Comparison of ENCODE assay signal across 18 cellular contexts in genomic region chr4:39025552-39026085, GRCh38. TPM values are rescaled to one million over a fixed set of nuclear protein-coding genes. Genes with fewer than 3 reads are reported as not detected.
A peak's percentile ranks its signal among the peaks of the same experiment; 100 is the strongest.
DNase-seq lines count a peak whose midpoint lies in the region; ATAC-seq, FAIRE-seq and TF ChIP-seq lines count a peak whose summit lies in the region.
"Had no signal": no experiment of that assay in that cellular context is flagged by ENCODE, and none has a peak within 500 bp of the region (broad histone marks: within the 10 kb centered on the region; RNA-seq: fewer than 3 reads in every experiment).

No MANE protein-coding gene starts in this region.

- H3K4me3 ChIP-seq in SK-N-SH (ENCODE audit: low read depth in 2 of 2, low read length in 1 of 2) (no peak overlapping the region), K562 (no peak overlapping the region; the same call in 1 of the 2 replicates), osteoblast (ENCODE audit: insufficient read depth, low read length) (no peak overlapping the region), left lung (no peak overlapping the region)
- H3K4me3 ChIP-seq: breast epithelium, mucosa of descending colon, testis had no signal

- no peaks in the 10 kb centered on the region for H3K27me3 ChIP-seq in SK-N-SH (ENCODE audit: insufficient read depth)
- no peaks in the 10 kb centered on the region for H3K27me3 ChIP-seq in K562 (ENCODE audit: control insufficient read depth in 2 of 2, insufficient read depth in 2 of 2, low read length in 2 of 2)
- no peaks in the 10 kb centered on the region for H3K27me3 ChIP-seq in osteoblast (ENCODE audit: insufficient read depth, low read length)
- no peaks in the 10 kb centered on the region for H3K27me3 ChIP-seq in left lung
- H3K27me3 ChIP-seq: breast epithelium, testis had no signal

- intact Hi-C loops in K562 (cut with micrococcal nuclease) (loop anchor here (2.0 kb wide), 1 partner anchor 19 kb away; no protein-coding TSS in a partner anchor), left lung (cut with DNase I) (no loop called here)

- H3K4me1 Mint-ChIP-seq in activated naive CD4-positive, alpha-beta T cell treated with anti-CD3 and anti-CD28 coated beads, Interleukin-2, amount 10 ng/mL, durations not matched to agents 7 days and 5 days, result peaks cover 38% of the 10 kb centered on the region
- H3K4me1 Mint-ChIP-seq: endodermal cell had no signal

- no peaks in the 10 kb centered on the region for H3K9me1 ChIP-seq in K562 (ENCODE audit: control insufficient read depth, insufficient read depth, low read length)

- H3K27me3 Mint-ChIP-seq in activated naive CD4-positive, alpha-beta T cell treated with anti-CD3 and anti-CD28 coated beads, Interleukin-2, amount 10 ng/mL, durations not matched to agents 7 days and 5 days, result no peaks in the 10 kb centered on the region

- H3K9me2 ChIP-seq in SK-N-SH, result no peaks in the 10 kb centered on the region

- no peaks in the 10 kb centered on the region for H3K36me3 ChIP-seq in SK-N-SH (replicated peaks in 1 of 2; ENCODE audit: control insufficient read depth in 1 of 2, insufficient read depth in 2 of 2, low read length in 1 of 2)
- H3K36me3 ChIP-seq in K562 (ENCODE audit: control insufficient read depth, insufficient read depth, low read length), result no peaks in the 10 kb centered on the region
- H3K36me3 ChIP-seq in osteoblast (ENCODE audit: insufficient read depth, low read length), result no peaks in the 10 kb centered on the region
- H3K36me3 ChIP-seq in left lung, result no peaks in the 10 kb centered on the region
- H3K36me3 ChIP-seq: breast epithelium had no signal

- H3K36me3 Mint-ChIP-seq in activated naive CD4-positive, alpha-beta T cell treated with anti-CD3 and anti-CD28 coated beads, Interleukin-2, amount 10 ng/mL, durations not matched to agents 7 days and 5 days, result peaks cover 46% of the 10 kb centered on the region

- ATAC-seq in SK-N-SH treated with all-trans-retinoic acid at 6 μM for 48 hours (no peak), K562 (peak; percentile 64), left lung (no peak)
- ATAC-seq: mucosa of descending colon had no signal

- POLR2A ChIA-PET in SK-N-SH (lab: Yijun Ruan, JAX) (no interaction called here), K562 (lab: Yijun Ruan, JAX) (interaction anchor here (0.7 to 1.8 kb wide), 2 partner anchors 26 to 935 kb away, joined by 3 to 7 read pairs; no protein-coding TSS in a partner anchor)

- H3K27ac Mint-ChIP-seq in activated naive CD4-positive, alpha-beta T cell treated with anti-CD3 and anti-CD28 coated beads, Interleukin-2, amount 10 ng/mL, durations not matched to agents 7 days and 5 days, result no peak overlapping the region
- H3K27ac Mint-ChIP-seq: endodermal cell had no signal

- TF ChIP-seq CTCF in SK-N-SH (IDR thresholded peaks at IDR 0.05) (no peak), K562 (IDR thresholded peaks at IDR 0.05 in 2 of 3, conservative IDR thresholded peaks at IDR 0.05 in 1 of 3; ENCODE audit: insufficient read depth in 2 of 3, low read depth in 1 of 3, low read length in 3 of 3) (no peak), osteoblast (IDR thresholded peaks at IDR 0.05; ENCODE audit: extremely low read depth, low read depth, low read length) (no peak), left lung (IDR thresholded peaks at IDR 0.05) (no peak)

- H4K20me1 ChIP-seq in SK-N-SH (ENCODE audit: insufficient read depth) (no peaks in the 10 kb centered on the region), K562 (replicated peaks; ENCODE audit: control insufficient read depth, insufficient read depth, low read length) (no peaks in the 10 kb centered on the region), osteoblast (ENCODE audit: insufficient read depth, low read length) (no peaks in the 10 kb centered on the region)

- H3K79me2 ChIP-seq in SK-N-SH (ENCODE audit: insufficient read depth) (no peaks in the 10 kb centered on the region), K562 (ENCODE audit: control insufficient read depth, insufficient read depth, low read length) (peaks cover 6% of the 10 kb centered on the region; the same call in 2 of the 3 replicates), osteoblast (ENCODE audit: insufficient read depth, low read length) (no peaks in the 10 kb centered on the region)

- 73% methylated on average over 4 of the region's 4 CpGs for WGBS in SK-N-SH (ENCODE audit: low lambda C conversion rate)
- WGBS in K562 (ENCODE audit: insufficient coverage, low coverage, missing lambda C conversion rate), result 4% methylated on average over 4 of the region's 4 CpGs

- TF ChIP-seq POLR2A in K562 (conservative IDR thresholded peaks at IDR 0.05), result no peak

- in situ Hi-C loops in K562 (cut with MboI), result no loop called here

- H3K4me2 ChIP-seq in SK-N-SH, result no peak overlapping the region
- H3K4me2 ChIP-seq in K562 (ENCODE audit: insufficient read depth, low read length), result peak overlapping the region; percentile 60
- H3K4me2 ChIP-seq in osteoblast (ENCODE audit: insufficient read depth, low read length), result peak overlapping the region; percentile 7

- no peaks in the 10 kb centered on the region for H3F3A ChIP-seq in SK-N-SH (replicated peaks; ENCODE audit: insufficient read depth)

- no peak overlapping the region; a peak in 1 of 4 replicates for H3K27ac ChIP-seq in SK-N-SH (ENCODE audit: low read depth in 2 of 2, low read length in 1 of 2)
- peak overlapping the region; percentile 82 for H3K27ac ChIP-seq in K562 (ENCODE audit: extremely low read depth, low read depth, low read length)
- H3K27ac ChIP-seq in osteoblast (ENCODE audit: low read depth, low read length), result peak overlapping the region; percentile 73
- H3K27ac ChIP-seq in left lung, result no peak overlapping the region
- H3K27ac ChIP-seq: breast epithelium, testis had no signal

- BruUV-seq in K562 (replicated peaks; lab: Mats Ljungman, UMichigan), result no TSS peak

- H3K9me3 ChIP-seq in SK-N-SH (no peaks in the 10 kb centered on the region), K562 (replicated peaks; ENCODE audit: control insufficient read depth, insufficient read depth, low read depth, low read length) (no peaks in the 10 kb centered on the region), osteoblast (ENCODE audit: low read depth, low read length) (no peaks in the 10 kb centered on the region), left lung (no peaks in the 10 kb centered on the region)
- H3K9me3 ChIP-seq: breast epithelium, mucosa of descending colon, testis had no signal

- H3K9me3 Mint-ChIP-seq in activated naive CD4-positive, alpha-beta T cell treated with anti-CD3 and anti-CD28 coated beads, Interleukin-2, amount 10 ng/mL, durations not matched to agents 7 days and 5 days, result peaks cover 14% of the 10 kb centered on the region
- H3K9me3 Mint-ChIP-seq: endodermal cell had no signal

- CTCF ChIA-PET in SK-N-SH (lab: Yijun Ruan, JAX) (no interaction called here), K562 (lab: Yijun Ruan, JAX; ENCODE audit: low intra/inter-chr PET ratio) (no interaction called here)
- CTCF ChIA-PET in activated naive CD4-positive, alpha-beta T cell treated with anti-CD3 and anti-CD28 coated beads, Interleukin-2, amount 10 ng/mL, durations not matched to agents 7 days and 5 days (lab: Charles Lee), result no interaction called here

- TF ChIP-seq EP300 in SK-N-SH (IDR thresholded peaks at IDR 0.05; ENCODE audit: borderline replicate concordance in 1 of 2, low read depth in 1 of 2, low read length in 1 of 2) (no peak), K562 (IDR thresholded peaks at IDR 0.05; ENCODE audit: low read length) (no peak; the same call in 1 of the 2 replicates)

- no peak overlapping the region for H3K4me3 Mint-ChIP-seq in activated naive CD4-positive, alpha-beta T cell treated with anti-CD3 and anti-CD28 coated beads, Interleukin-2, amount 10 ng/mL, durations not matched to agents 7 days and 5 days
- H3K4me3 Mint-ChIP-seq: endodermal cell had no signal

- no peak overlapping the region for H3K9ac ChIP-seq in SK-N-SH
- H3K9ac ChIP-seq in K562 (ENCODE audit: insufficient read depth in 1 of 2, low read depth in 2 of 2, low read length in 2 of 2), result peak overlapping the region in 1 of 2 experiments; percentile 55; a peak in 2 of 4 replicates

- no peaks in the 10 kb centered on the region for H3K4me1 ChIP-seq in SK-N-SH (ENCODE audit: control insufficient read depth in 1 of 2, insufficient read depth in 2 of 2, low read depth in 1 of 2, low read length in 1 of 2)
- H3K4me1 ChIP-seq in K562 (replicated peaks in 1 of 2; ENCODE audit: control insufficient read depth in 2 of 2, insufficient read depth in 2 of 2, low read length in 2 of 2), result peaks cover 7 to 15% of the 10 kb centered on the region in 2 experiments; a peak in 2 of 5 replicates
- H3K4me1 ChIP-seq in osteoblast (ENCODE audit: insufficient read depth, low read length), result peaks cover 10% of the 10 kb centered on the region
- H3K4me1 ChIP-seq in left lung, result peaks cover 0 to 20% of the 10 kb centered on the region in 2 donors
- H3K4me1 ChIP-seq: breast epithelium, testis had no signal

- peak; percentile 51 for FAIRE-seq in K562 (lab: Jason Lieb, UNC)
- FAIRE-seq: kidney had no signal

- TF ChIP-seq RAD21 in SK-N-SH (IDR thresholded peaks at IDR 0.05; ENCODE audit: low read length), result no peak
- TF ChIP-seq RAD21 in K562 (CRISPR knock-in tag; conservative IDR thresholded peaks at IDR 0.05 in 1 of 2, IDR thresholded peaks at IDR 0.05 in 1 of 2), result no peak

- H2AFZ ChIP-seq in SK-N-SH (ENCODE audit: low read depth) (peak overlapping the region; percentile 63), K562 (ENCODE audit: low read depth, low read length) (peak overlapping the region; percentile 89), osteoblast (ENCODE audit: low read length) (peak overlapping the region; percentile 32)

- DNase-seq in SK-N-SH (no peak), NCI-H226 (peak; percentile 74), K562 (ENCODE audit: extremely low read depth in 1 of 4, low spot score in 3 of 4) (peak in 2 of 4 experiments; percentile 43 to 58), osteoblast (ENCODE audit: insufficient read length, low spot score, missing footprints) (peak; percentile 72), nucleus accumbens (lab: John Stamatoyannopoulos, UW) (no peak), left lung (no peak)
- DNase-seq in activated naive CD4-positive, alpha-beta T cell treated with anti-CD3 and anti-CD28 coated beads, Interleukin-2, amount 10 ng/mL, durations not matched to agents 7 days and 5 days, result no peak
- DNase-seq: activated effector memory CD4-positive, alpha-beta T cell treated with Interleukin-2 at 50 U/mL for 16 hours; glutamatergic neuron; kidney; mucosa of descending colon; MV-4-11; NCI-H345; stimulated activated CD4-positive, alpha-beta T cell treated with anti-CD3 and anti-CD28 coated beads, Interleukin-12 subunit alpha, Interleukin-12 subunit beta, amount 100 ng/mL, for 4 hours; testis had no signal

RNA-seq across cellular contexts. Expression of gene TMEM156, which starts 6.6 kb away (rescaled TPM):
- polyA plus RNA-seq in SK-N-SH (2012; rRNA removed) (0.13 and 0.15 TPM in 2 replicates), K562 (2011; rRNA removed) (5.0 and 9.6 TPM in 2 replicates), K562 (2014; fragmentation: Illumina TruSeq; extraction: Trizol) (7.4 and 7.6 TPM in 2 replicates), K562 (2014; fragmentation: Nextera tagmentation; extraction: Ambion mirVana) (1 to 10 TPM; 5.9 to 6.9 TPM), K562 (2014; rRNA removed) (4.7 and 6.4 TPM in 2 replicates)
- 0.05 and 0.28 TPM in 2 replicates for polyA plus RNA-seq in SK-N-SH (2012; cell fraction: cytosol; rRNA removed)
- 0.14 TPM in 1 of 2 replicates, not detected in the other for polyA plus RNA-seq in SK-N-SH (2012; cell fraction: nucleus; rRNA removed)
- total RNA-seq in K562 (2011; cell fraction: chromatin; rRNA removed; ENCODE audit: low replicate concordance), result 3.8 and 11.7 TPM in 2 replicates
- 1.3 and 2.1 TPM in 2 replicates for total RNA-seq in K562 (2011; cell fraction: nucleolus; rRNA removed)
- total RNA-seq in K562 (2011; cell fraction: nucleoplasm; rRNA removed), result 5.1 and 6.9 TPM in 2 replicates
- total RNA-seq in K562 (2014; rRNA removed) (2.9 and 3.5 TPM in 2 replicates), K562 (2014; rRNA removed; fragmentation: Illumina TruSeq; extraction: Trizol) (7.6 and 9.2 TPM in 2 replicates), K562 (2015; rRNA removed; fragmentation: Illumina TruSeq; extraction: Trizol) (8.3 and 9.6 TPM in 2 replicates), K562 (2021) (3.7 and 4.4 TPM in 2 replicates), osteoblast (under 0.01 TPM in 1 of 2 replicates, not detected in the other), left lung (1 to 10 TPM in 1 of 2 donors, under 1 TPM in 1; 0.29 to 1.1 TPM)
- 0.51 and 4.6 TPM in 2 replicates for polyA plus RNA-seq in K562 (2011; cell fraction: cytosol; rRNA removed)
- polyA plus RNA-seq in K562 (2011; cell fraction: nucleus; rRNA removed), result 1.5 and 2.5 TPM in 2 replicates
- polyA plus RNA-seq in K562 (2012), result 5.2 and 9.9 TPM in 2 replicates
- 4.3 and 10.8 TPM in 2 replicates for polyA minus RNA-seq in K562 (2011; rRNA and poly(A)+ RNA removed)
- 1.1 and 1.8 TPM in 2 replicates for polyA minus RNA-seq in K562 (2011; cell fraction: cytosol; rRNA and poly(A)+ RNA removed)
- 2.0 and 6.6 TPM in 2 replicates for polyA minus RNA-seq in K562 (2011; cell fraction: nucleus; rRNA and poly(A)+ RNA removed)
- total RNA-seq: endodermal cell, testis had no signal

RNA-seq across cellular contexts. Expression of gene KLHL5, which starts 36.4 kb away (rescaled TPM):
- polyA plus RNA-seq in SK-N-SH (2012; rRNA removed) (33.1 and 37.0 TPM in 2 replicates), K562 (2011; rRNA removed) (22.1 and 27.9 TPM in 2 replicates), K562 (2014; fragmentation: Illumina TruSeq; extraction: Trizol) (21.1 and 22.1 TPM in 2 replicates), K562 (2014; fragmentation: Nextera tagmentation; extraction: Ambion mirVana) (1 to 10 TPM; 8.0 to 8.8 TPM), K562 (2014; rRNA removed) (12.2 and 16.3 TPM in 2 replicates)
- 46.6 and 47.9 TPM in 2 replicates for polyA plus RNA-seq in SK-N-SH (2012; cell fraction: cytosol; rRNA removed)
- polyA plus RNA-seq in SK-N-SH (2012; cell fraction: nucleus; rRNA removed), result 11.8 and 21.8 TPM in 2 replicates
- total RNA-seq in K562 (2011; cell fraction: chromatin; rRNA removed; ENCODE audit: low replicate concordance), result 7.4 and 18.8 TPM in 2 replicates
- 3.7 TPM in 2 replicates for total RNA-seq in K562 (2011; cell fraction: nucleolus; rRNA removed)
- 8.4 and 14.3 TPM in 2 replicates for total RNA-seq in K562 (2011; cell fraction: nucleoplasm; rRNA removed)
- total RNA-seq in K562 (2014; rRNA removed) (14.1 and 16.7 TPM in 2 replicates), K562 (2014; rRNA removed; fragmentation: Illumina TruSeq; extraction: Trizol) (30.8 and 34.3 TPM in 2 replicates), K562 (2015; rRNA removed; fragmentation: Illumina TruSeq; extraction: Trizol) (24.9 and 28.0 TPM in 2 replicates), K562 (2021) (21.0 and 22.9 TPM in 2 replicates), osteoblast (65.1 and 95.5 TPM in 2 replicates), left lung (10 to 100 TPM; 25.9 to 31.2 TPM)
- polyA plus RNA-seq in K562 (2011; cell fraction: cytosol; rRNA removed), result 6.5 and 28.1 TPM in 2 replicates
- 6.3 and 16.1 TPM in 2 replicates for polyA plus RNA-seq in K562 (2011; cell fraction: nucleus; rRNA removed)
- polyA plus RNA-seq in K562 (2012), result 24.3 and 24.7 TPM in 2 replicates
- 56.2 and 82.8 TPM in 2 replicates for polyA minus RNA-seq in K562 (2011; rRNA and poly(A)+ RNA removed)
- 16.0 and 22.0 TPM in 2 replicates for polyA minus RNA-seq in K562 (2011; cell fraction: cytosol; rRNA and poly(A)+ RNA removed)
- 5.4 and 14.7 TPM in 2 replicates for polyA minus RNA-seq in K562 (2011; cell fraction: nucleus; rRNA and poly(A)+ RNA removed)

Comparison
In these comparisons a context has a peak if more than half of its experiments do, and no peak if none do; other contexts are left out.
1. DNase-seq: peak in NCI-H226 (single experiment) and osteoblast (single experiment); none in SK-N-SH (single experiment), nucleus accumbens (0 of 56), left lung (0 of 2) and activated naive CD4-positive, alpha-beta T cell treated with anti-CD3 and anti-CD28 coated beads, Interleukin-2, amount 10 ng/mL, durations not matched to agents 7 days and 5 days (single experiment).
2. H2AFZ ChIP-seq: peak in every context shown above with its lines; median percentile 89 in K562; 63 in SK-N-SH; 32 in osteoblast.
3. H3K27ac ChIP-seq: peak in K562 (single experiment) and osteoblast (single experiment); none in SK-N-SH (0 of 2) and left lung (0 of 2).